In genomic region chr5:76178913-76179312, GRCh38 we compare ENCODE assay signal across 1 cellular context.
TF ChIP-seq lines count a peak whose summit lies in the region.

No MANE protein-coding gene starts in this region.

TF ChIP-seq in GM12878, 131 proteins besides CTCF, POLR2A, EP300 and RAD21 (continues in another document):
- TF ChIP-seq EZH2 (IDR thresholded peaks at IDR 0.05; ENCODE audit: borderline replicate concordance, control insufficient read depth, low read depth, low read length) (no peak), ZNF592 (IDR thresholded peaks at IDR 0.05) (no peak), PKNOX1 (IDR thresholded peaks at IDR 0.05) (no peak), SUPT20H (IDR thresholded peaks at IDR 0.05; ENCODE audit: borderline replicate concordance, control insufficient read depth, low read depth, low read length) (no peak), PAX5 (IDR thresholded peaks at IDR 0.05; ENCODE audit: borderline replicate concordance, low read depth, low read length) (no peak), IKZF2 (IDR thresholded peaks at IDR 0.05) (no peak), CREB1 (IDR thresholded peaks at IDR 0.05; ENCODE audit: low read depth) (no peak), GABPA (IDR thresholded peaks at IDR 0.05; ENCODE audit: low read depth) (peak; percentile 46; the same call in 1 of the 2 replicates), MEF2A (IDR thresholded peaks at IDR 0.05; ENCODE audit: insufficient read depth, low read depth, low read length) (no peak), REST (IDR thresholded peaks at IDR 0.05; ENCODE audit: low read depth, low read length) (no peak), LARP7 (IDR thresholded peaks at IDR 0.05) (no peak), BRCA1 (IDR thresholded peaks at IDR 0.05; ENCODE audit: low read depth, low read length) (no peak), POLR2AphosphoS5 (IDR thresholded peaks at IDR 0.05; ENCODE audit: low read length) (no peak), ATF3 (IDR thresholded peaks at IDR 0.05; ENCODE audit: borderline replicate concordance, extremely low read depth, low read depth, low read length) (no peak), CEBPB (IDR thresholded peaks at IDR 0.05; ENCODE audit: borderline replicate concordance in 1 of 2, low read depth in 2 of 2, low read length in 2 of 2) (0 out of 4 replicates have a peak, but pooled peaks of 1 of the 2 experiments have one; percentile 25), SREBF1 (IDR thresholded peaks at IDR 0.05; ENCODE audit: low read length) (no peak), CHD4 (IDR thresholded peaks at IDR 0.05) (no peak), IRF3 (IDR thresholded peaks at IDR 0.05) (no peak), GATAD2B (conservative IDR thresholded peaks at IDR 0.05; ENCODE audit: low read depth) (no peak), ZBED1 (IDR thresholded peaks at IDR 0.05; ENCODE audit: borderline replicate concordance) (peak; percentile 78; the same call in 1 of the 2 replicates), ZNF384 (IDR thresholded peaks at IDR 0.05; ENCODE audit: borderline replicate concordance, low read depth, low read length) (no peak), PRDM15 (CRISPR knock-in tag; IDR thresholded peaks at IDR 0.05) (no peak), KDM1A (IDR thresholded peaks at IDR 0.05; ENCODE audit: borderline replicate concordance) (no peak), ZBTB33 (IDR thresholded peaks at IDR 0.05) (no peak), TCF7 (IDR thresholded peaks at IDR 0.05; ENCODE audit: borderline replicate concordance) (0 out of 2 replicates have a peak, but pooled peaks have one; percentile 33), ETV6 (conservative IDR thresholded peaks at IDR 0.05 in 1 of 2, IDR thresholded peaks at IDR 0.05 in 1 of 2; ENCODE audit: borderline replicate concordance in 1 of 2, low read depth in 1 of 2) (peak in 1 of 2 experiments; percentile 59; a peak in 1 of 4 replicates), SKIL (IDR thresholded peaks at IDR 0.05; ENCODE audit: low read depth, poor library complexity, severe bottlenecking) (no peak), CEBPZ (IDR thresholded peaks at IDR 0.05; ENCODE audit: low read depth, low read length) (no peak)
